ENCODE assay signal across 1 cellular context in the genomic region with DNA sequence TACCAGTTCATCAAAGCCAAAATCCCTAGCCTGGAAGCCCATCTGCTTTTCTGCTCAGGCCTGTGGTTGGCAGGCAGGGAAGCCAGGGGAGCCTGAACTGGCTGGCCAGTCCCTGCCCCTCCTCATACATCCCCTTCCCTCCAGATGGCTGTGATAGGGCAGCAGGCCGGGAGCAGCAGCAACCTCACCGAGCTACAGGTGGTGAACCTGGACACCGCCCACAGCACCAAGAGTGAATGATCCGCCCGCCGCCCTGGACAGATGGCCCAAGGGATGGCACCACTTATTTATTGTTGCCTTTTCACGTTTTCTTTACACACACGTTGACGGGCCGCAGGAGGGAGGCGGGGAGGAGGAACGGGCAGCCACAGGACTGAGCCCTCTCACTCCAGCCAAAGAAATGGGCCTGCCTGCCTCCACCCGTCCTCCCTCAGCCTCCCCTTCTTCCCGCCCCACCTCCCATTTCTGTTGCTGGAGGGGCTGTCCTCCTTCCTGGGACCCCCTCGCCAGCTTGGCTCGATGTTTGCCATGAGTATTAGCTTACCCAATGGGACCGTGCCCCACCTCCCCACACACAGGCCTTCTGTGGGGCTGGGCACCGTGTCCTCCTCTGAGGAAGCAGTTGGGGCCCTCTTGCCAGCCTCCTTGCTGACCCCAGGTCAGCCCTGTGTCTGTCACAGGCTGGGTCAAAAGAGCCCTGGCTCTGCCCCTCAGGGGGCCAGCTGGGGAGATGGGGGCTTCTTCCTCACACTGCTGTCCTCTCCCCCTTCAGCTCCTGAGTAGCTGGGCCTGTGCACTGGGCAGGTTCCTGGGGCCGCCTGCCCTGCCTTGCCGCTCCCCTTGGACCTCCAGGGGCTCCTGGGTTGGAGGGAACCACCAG.
TF ChIP-seq lines count a peak whose summit lies in the region.

No MANE protein-coding gene starts in this region.

TF ChIP-seq in K562, 482 proteins besides CTCF, POLR2A, EP300 and RAD21:
- TF ChIP-seq SRF (CRISPR knock-in tag; IDR thresholded peaks at IDR 0.05) (peak; percentile 10 to 26; a peak in 2 of 4 replicates), TCF7L2 (IDR thresholded peaks at IDR 0.05; ENCODE audit: low read depth, low read length) (no peak), RBFOX2 (IDR thresholded peaks at IDR 0.05; ENCODE audit: low read depth, low read length) (peak; percentile 56), ZNF76 (CRISPR knock-in tag; IDR thresholded peaks at IDR 0.05; ENCODE audit: borderline replicate concordance) (no peak), POLR2G (IDR thresholded peaks at IDR 0.05; ENCODE audit: low read depth, low read length) (0 out of 2 replicates have a peak, but pooled peaks have one; percentile 39), RBM17 (IDR thresholded peaks at IDR 0.05; ENCODE audit: borderline replicate concordance, low read depth, low read length) (no peak)
- TF ChIP-seq, protein P1, sequence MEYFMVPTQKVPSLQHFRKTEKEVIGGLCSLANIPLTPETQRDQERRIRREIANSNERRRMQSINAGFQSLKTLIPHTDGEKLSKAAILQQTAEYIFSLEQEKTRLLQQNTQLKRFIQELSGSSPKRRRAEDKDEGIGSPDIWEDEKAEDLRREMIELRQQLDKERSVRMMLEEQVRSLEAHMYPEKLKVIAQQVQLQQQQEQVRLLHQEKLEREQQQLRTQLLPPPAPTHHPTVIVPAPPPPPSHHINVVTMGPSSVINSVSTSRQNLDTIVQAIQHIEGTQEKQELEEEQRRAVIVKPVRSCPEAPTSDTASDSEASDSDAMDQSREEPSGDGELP (CRISPR knock-in tag; IDR thresholded peaks at IDR 0.05; ENCODE audit: borderline replicate concordance) = peak; percentile 31; the same call in 1 of the 2 replicates
- TF ChIP-seq, protein P2, sequence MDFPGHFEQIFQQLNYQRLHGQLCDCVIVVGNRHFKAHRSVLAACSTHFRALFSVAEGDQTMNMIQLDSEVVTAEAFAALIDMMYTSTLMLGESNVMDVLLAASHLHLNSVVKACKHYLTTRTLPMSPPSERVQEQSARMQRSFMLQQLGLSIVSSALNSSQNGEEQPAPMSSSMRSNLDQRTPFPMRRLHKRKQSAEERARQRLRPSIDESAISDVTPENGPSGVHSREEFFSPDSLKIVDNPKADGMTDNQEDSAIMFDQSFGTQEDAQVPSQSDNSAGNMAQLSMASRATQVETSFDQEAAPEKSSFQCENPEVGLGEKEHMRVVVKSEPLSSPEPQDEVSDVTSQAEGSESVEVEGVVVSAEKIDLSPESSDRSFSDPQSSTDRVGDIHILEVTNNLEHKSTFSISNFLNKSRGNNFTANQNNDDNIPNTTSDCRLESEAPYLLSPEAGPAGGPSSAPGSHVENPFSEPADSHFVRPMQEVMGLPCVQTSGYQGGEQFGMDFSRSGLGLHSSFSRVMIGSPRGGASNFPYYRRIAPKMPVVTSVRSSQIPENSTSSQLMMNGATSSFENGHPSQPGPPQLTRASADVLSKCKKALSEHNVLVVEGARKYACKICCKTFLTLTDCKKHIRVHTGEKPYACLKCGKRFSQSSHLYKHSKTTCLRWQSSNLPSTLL (IDR thresholded peaks at IDR 0.05) = no peak
TF ChIP-seq in K562: peak in this region for 4.
